In genomic region chr3:194482830-194483229, GRCh38 we compare ENCODE assay signal across 7 cellular contexts. TPM values are rescaled to one million over a fixed set of nuclear protein-coding genes. Genes with fewer than 3 reads are reported as not detected.
DNase-seq lines count a peak whose midpoint lies in the region; ATAC-seq and TF ChIP-seq lines count a peak whose summit lies in the region.
"Not testable (repeated sequence)": the region's sequence is repeated elsewhere in the genome, so short reads cannot be mapped to it uniquely, and the experiment has no call there.

No MANE protein-coding gene starts in this region.

- peak overlapping the region; percentile 31 for H3K4me3 Mint-ChIP-seq in T-helper 17 cell
- H3K4me3 Mint-ChIP-seq in activated CD8-positive, alpha-beta T cell treated with anti-CD3 and anti-CD28 coated beads for 36 hours = peak overlapping the region; percentile 12
- H3K4me3 Mint-ChIP-seq in activated naive CD4-positive, alpha-beta T cell treated with anti-CD3 and anti-CD28 coated beads, Interleukin-2, amount 50 U/mL, for 24 hours = peak overlapping the region; percentile 77
- H3K4me3 Mint-ChIP-seq in MCF 10A (ENCODE audit: unreplicated experiment) = not testable (repeated sequence)
- peak overlapping the region; percentile 39 for H3K4me3 Mint-ChIP-seq in stimulated activated effector memory CD8-positive, alpha-beta T cell treated with anti-CD3 and anti-CD28 coated beads, Interleukin-12 subunit alpha, Interleukin-12 subunit beta, amount 100 ng/mL, for 72 hours

- DNase-seq in T-helper 17 cell; activated CD8-positive, alpha-beta T cell treated with anti-CD3 and anti-CD28 coated beads for 36 hours; MCF 10A (ENCODE audit: unreplicated experiment); right cardiac atrium; stimulated activated effector memory CD8-positive, alpha-beta T cell treated with anti-CD3 and anti-CD28 coated beads, Interleukin-12 subunit alpha, Interleukin-12 subunit beta, amount 100 ng/mL, for 72 hours (ENCODE audit: low spot score in 2 of 2): not testable (repeated sequence)

- intact Hi-C loops in activated CD8-positive, alpha-beta T cell treated with anti-CD3 and anti-CD28 coated beads for 36 hours (cut with micrococcal nuclease); MCF 10A (cut with micrococcal nuclease); right cardiac atrium (cut with DNase I): not testable (repeated sequence)

- H3K27ac ChIP-seq in HEK293 (ENCODE audit: extremely low read depth, low read depth, low read length) = not testable (repeated sequence)
- H3K27ac ChIP-seq in right cardiac atrium (ENCODE audit: low read length) = peak overlapping the region; percentile 13

- POLR2A ChIA-PET in HEK293 (lab: Yijun Ruan, JAX); activated CD8-positive, alpha-beta T cell treated with anti-CD3 and anti-CD28 coated beads for 36 hours (lab: Charles Lee): not testable (repeated sequence)
- POLR2A ChIA-PET in MCF 10A (lab: Yijun Ruan, JAX) = interaction anchor here (1.5 to 3.5 kb wide), 4 partner anchors 8 to 111 kb away, joined by 5 to 31 read pairs (median 10); no protein-coding TSS in a partner anchor

- ATAC-seq in T-helper 17 cell; activated CD8-positive, alpha-beta T cell treated with anti-CD3 and anti-CD28 coated beads for 36 hours; right cardiac atrium; stimulated activated effector memory CD8-positive, alpha-beta T cell treated with anti-CD3 and anti-CD28 coated beads, Interleukin-12 subunit alpha, Interleukin-12 subunit beta, amount 100 ng/mL, for 72 hours: not testable (repeated sequence)

- H3K4me1 ChIP-seq in HEK293 (ENCODE audit: control insufficient read depth, insufficient read depth, low read length); right cardiac atrium (ENCODE audit: control insufficient read depth, insufficient read depth, low read length): not testable (repeated sequence)

- not testable (repeated sequence) for H3K27me3 ChIP-seq in right cardiac atrium (ENCODE audit: control insufficient read depth, insufficient read depth)

- not testable (repeated sequence) for H3K36me3 Mint-ChIP-seq in T-helper 17 cell (ENCODE audit: low read depth); MCF 10A (ENCODE audit: insufficient read depth, unreplicated experiment)
- H3K36me3 Mint-ChIP-seq in activated CD8-positive, alpha-beta T cell treated with anti-CD3 and anti-CD28 coated beads for 36 hours (ENCODE audit: low read depth) = peaks cover 37% of the 10 kb centered on the region
- H3K36me3 Mint-ChIP-seq in activated naive CD4-positive, alpha-beta T cell treated with anti-CD3 and anti-CD28 coated beads, Interleukin-2, amount 50 U/mL, for 24 hours = peaks cover 19% of the 10 kb centered on the region
- H3K36me3 Mint-ChIP-seq in stimulated activated effector memory CD8-positive, alpha-beta T cell treated with anti-CD3 and anti-CD28 coated beads, Interleukin-12 subunit alpha, Interleukin-12 subunit beta, amount 100 ng/mL, for 72 hours = peaks cover 60% of the 10 kb centered on the region

- not testable (repeated sequence) for H3K9me3 Mint-ChIP-seq in activated CD8-positive, alpha-beta T cell treated with anti-CD3 and anti-CD28 coated beads for 36 hours; activated naive CD4-positive, alpha-beta T cell treated with anti-CD3 and anti-CD28 coated beads, Interleukin-2, amount 50 U/mL, for 24 hours; MCF 10A (ENCODE audit: unreplicated experiment); stimulated activated effector memory CD8-positive, alpha-beta T cell treated with anti-CD3 and anti-CD28 coated beads, Interleukin-12 subunit alpha, Interleukin-12 subunit beta, amount 100 ng/mL, for 72 hours

- H3K27ac Mint-ChIP-seq in T-helper 17 cell (peak overlapping the region; percentile 86), MCF 10A (ENCODE audit: low read depth, unreplicated experiment) (peak overlapping the region; percentile 85)
- peak overlapping the region; percentile 81 for H3K27ac Mint-ChIP-seq in activated CD8-positive, alpha-beta T cell treated with anti-CD3 and anti-CD28 coated beads for 36 hours
- H3K27ac Mint-ChIP-seq in activated naive CD4-positive, alpha-beta T cell treated with anti-CD3 and anti-CD28 coated beads, Interleukin-2, amount 50 U/mL, for 24 hours = peak overlapping the region; percentile 83
- H3K27ac Mint-ChIP-seq in stimulated activated effector memory CD8-positive, alpha-beta T cell treated with anti-CD3 and anti-CD28 coated beads, Interleukin-12 subunit alpha, Interleukin-12 subunit beta, amount 100 ng/mL, for 72 hours = not testable (repeated sequence)

- H3K36me3 ChIP-seq in HEK293 (ENCODE audit: control insufficient read depth in 2 of 2, insufficient read depth in 1 of 2, low read length in 2 of 2) = peaks cover 0 to 24% of the 10 kb centered on the region in 2 experiments; a peak in 2 of 3 replicates

- H3K9me3 ChIP-seq in HEK293 (ENCODE audit: control insufficient read depth, insufficient read depth, low read depth, low read length); T-helper 17 cell (ENCODE audit: control insufficient read depth, low read length, poor library complexity, severe bottlenecking); right cardiac atrium (ENCODE audit: control insufficient read depth, low read length): not testable (repeated sequence)

- CTCF ChIA-PET in HEK293 (lab: Yijun Ruan, JAX) (interaction anchor here (1.1 to 3.6 kb wide), 2 partner anchors 10 to 110 kb away, joined by 4 to 25 read pairs; no protein-coding TSS in a partner anchor), MCF 10A (lab: Yijun Ruan, JAX) (interaction anchor here (1.4 to 3.7 kb wide), 2 partner anchors 11 to 103 kb away, joined by 5 to 32 read pairs; no protein-coding TSS in a partner anchor)
- CTCF ChIA-PET in activated CD8-positive, alpha-beta T cell treated with anti-CD3 and anti-CD28 coated beads for 36 hours (lab: Charles Lee) = interaction anchor here (1.5 to 3.7 kb wide), 2 partner anchors 10 to 11 kb away, joined by 3 to 44 read pairs; no protein-coding TSS in a partner anchor

- WGBS in right cardiac atrium = 93% methylated on average over 13 of the region's 13 CpGs

- H3K4me1 Mint-ChIP-seq in T-helper 17 cell (peaks cover 39% of the 10 kb centered on the region), MCF 10A (ENCODE audit: insufficient read depth, unreplicated experiment) (peaks cover 27% of the 10 kb centered on the region)
- peaks cover 59% of the 10 kb centered on the region for H3K4me1 Mint-ChIP-seq in activated CD8-positive, alpha-beta T cell treated with anti-CD3 and anti-CD28 coated beads for 36 hours (ENCODE audit: low read depth)
- peaks cover 49% of the 10 kb centered on the region for H3K4me1 Mint-ChIP-seq in activated naive CD4-positive, alpha-beta T cell treated with anti-CD3 and anti-CD28 coated beads, Interleukin-2, amount 50 U/mL, for 24 hours
- peaks cover 46% of the 10 kb centered on the region for H3K4me1 Mint-ChIP-seq in stimulated activated effector memory CD8-positive, alpha-beta T cell treated with anti-CD3 and anti-CD28 coated beads, Interleukin-12 subunit alpha, Interleukin-12 subunit beta, amount 100 ng/mL, for 72 hours

- not testable (repeated sequence) for H3K4me3 ChIP-seq in HEK293 (ENCODE audit: low read depth, low read length); right cardiac atrium (ENCODE audit: low read length)

- not testable (repeated sequence) for TF ChIP-seq CTCF in HEK293 (tag by site-specific recombination; IDR thresholded peaks at IDR 0.05); activated CD8-positive, alpha-beta T cell treated with anti-CD3 and anti-CD28 coated beads for 36 hours (IDR thresholded peaks at IDR 0.05); MCF 10A (IDR thresholded peaks at IDR 0.05; ENCODE audit: unreplicated experiment)

- not testable (repeated sequence) for BruUV-seq in MCF 10A (replicated peaks; lab: Mats Ljungman, UMichigan)

- H3K27me3 Mint-ChIP-seq in T-helper 17 cell; activated CD8-positive, alpha-beta T cell treated with anti-CD3 and anti-CD28 coated beads for 36 hours; activated naive CD4-positive, alpha-beta T cell treated with anti-CD3 and anti-CD28 coated beads, Interleukin-2, amount 50 U/mL, for 24 hours; MCF 10A (ENCODE audit: insufficient read depth, unreplicated experiment): not testable (repeated sequence)

TF ChIP-seq in HEK293, 187 proteins besides CTCF, POLR2A, EP300 and RAD21:
- 0 out of 2 replicates have a peak, but pooled peaks have one; percentile 18 for TF ChIP-seq KLF1 (tag by site-specific recombination; IDR thresholded peaks at IDR 0.05)
TF ChIP-seq in HEK293: peak in this region for 1; not testable (repeated sequence) for 186.

RNA-seq across cellular contexts. Expression of gene ATP13A3, which starts 4.0 kb away (rescaled TPM):
- 10 to 100 TPM; 65.6 to 81.0 TPM for total RNA-seq in T-helper 17 cell
- 100 to 1,000 TPM; 101 to 110 TPM for total RNA-seq in activated CD8-positive, alpha-beta T cell treated with anti-CD3 and anti-CD28 coated beads for 36 hours
- total RNA-seq in MCF 10A (2022) = 119 and 125 TPM in 2 replicates
- total RNA-seq in right cardiac atrium = 100 to 1,000 TPM in 1 of 4 donors, 10 to 100 TPM in 3; 79.9 to 194 (median 93.6) TPM
- polyA plus RNA-seq in right cardiac atrium = 28.2 TPM
